Comparison of ENCODE assay signal across 9 cellular contexts in the genomic region with DNA sequence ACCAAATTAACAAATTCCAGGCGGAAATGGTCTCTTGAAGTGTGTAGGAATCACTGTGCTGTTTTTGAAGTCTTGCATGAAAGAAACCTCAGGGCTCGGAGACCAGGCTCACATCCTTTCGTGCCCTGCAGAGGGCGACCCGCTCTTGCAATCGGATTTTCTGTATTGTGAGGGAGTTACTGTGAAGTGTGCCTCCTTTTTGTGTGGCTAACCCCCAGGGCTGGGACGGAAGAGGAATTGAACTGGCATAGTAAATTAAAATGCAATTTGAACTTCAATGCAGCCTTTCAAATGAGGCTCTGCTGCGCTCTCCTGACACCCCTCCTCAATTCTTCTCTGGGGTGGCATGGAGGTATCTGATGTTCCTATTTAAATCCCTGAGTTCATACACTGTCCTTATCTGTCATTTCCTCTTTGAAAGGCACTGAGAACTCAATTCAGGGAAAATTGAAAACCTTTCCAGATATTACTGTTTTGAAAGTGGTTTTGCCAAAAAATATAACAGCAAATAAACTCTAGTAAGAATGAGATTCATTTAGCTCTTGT. TPM values are rescaled to one million over a fixed set of nuclear protein-coding genes. Genes with fewer than 3 reads are reported as not detected.
DNase-seq lines count a peak whose midpoint lies in the region; ATAC-seq, FAIRE-seq and TF ChIP-seq lines count a peak whose summit lies in the region.
"Had no signal": no experiment of that assay in that cellular context is flagged by ENCODE, and none has a peak within 500 bp of the region (broad histone marks: within the 10 kb centered on the region; RNA-seq: fewer than 3 reads in every experiment).

No MANE protein-coding gene starts in this region.

- DNase-seq in GM12864 (ENCODE audit: low read depth) (no peak), NCI-H146 (lab: John Stamatoyannopoulos, UW) (peak; percentile 63), T-helper 9 cell (peak; percentile 34), astrocyte of the spinal cord (ENCODE audit: low read depth, low spot score) (peak; percentile 56), kidney (no peak)
- peak; percentile 35 for DNase-seq in stimulated activated CD8-positive, alpha-beta memory T cell treated with anti-CD3 and anti-CD28 coated beads, Interleukin-12 subunit alpha, Interleukin-12 subunit beta, amount 100 ng/mL, for 1 hour (ENCODE audit: low read depth)

- H3K36me3 ChIP-seq in kidney (ENCODE audit: control insufficient read depth in 1 of 2, insufficient read depth in 2 of 2, low read length in 2 of 2), result no peaks in the 10 kb centered on the region

- intact Hi-C loops in kidney (cut with DNase I), result no loop called here

- FAIRE-seq in kidney (lab: Jason Lieb, UNC), result no peak
- FAIRE-seq: frontal cortex had no signal

- TF ChIP-seq CTCF in GM12864 (IDR thresholded peaks at IDR 0.05; ENCODE audit: low read depth, low read length, missing control alignments) (peak; percentile 71), astrocyte of the spinal cord (IDR thresholded peaks at IDR 0.05; ENCODE audit: low read depth, low read length) (peak; percentile 86), kidney (IDR thresholded peaks at IDR 0.05; ENCODE audit: borderline replicate concordance, extremely low read depth, insufficient read depth) (peak; percentile 47)

- no peak overlapping the region for H3K27ac ChIP-seq in kidney (ENCODE audit: low read depth in 2 of 2, low read length in 2 of 2)

- in situ Hi-C loops in astrocyte of the spinal cord (cut with HindIII; ENCODE audit: low sequenced_read_pairs), result no loop called here

- H3K4me3 ChIP-seq in GM12864 (ENCODE audit: low read depth, low read length) (no peak overlapping the region), astrocyte of the spinal cord (ENCODE audit: low read depth, low read length) (no peak overlapping the region), kidney (ENCODE audit: low read length in 2 of 2) (no peak overlapping the region)

- ATAC-seq in HG02870 (IDR thresholded peaks at IDR 0.05; ENCODE audit: unreplicated experiment), result no peak
- no peak for ATAC-seq in HG02678 (IDR thresholded peaks at IDR 0.05; ENCODE audit: unreplicated experiment)

- no peak overlapping the region for H3K9ac ChIP-seq in kidney (ENCODE audit: low read length in 2 of 2)

- no peaks in the 10 kb centered on the region for H3K4me1 ChIP-seq in kidney (ENCODE audit: control insufficient read depth in 1 of 2, insufficient read depth in 1 of 2, low read depth in 1 of 2, low read length in 2 of 2)

- no peaks in the 10 kb centered on the region for H3K9me3 ChIP-seq in kidney (ENCODE audit: control insufficient read depth in 1 of 2, low read length in 2 of 2)

RNA-seq across cellular contexts. Expression of a gene that starts 51.5 kb away (rescaled TPM):
- total RNA-seq in kidney, result 2.3 TPM
- polyA plus RNA-seq in kidney (ENCODE audit: insufficient read depth, low read depth, low replicate concordance), result 0.56 TPM

Comparison
In these comparisons a context has a peak if more than half of its experiments do, and no peak if none do; other contexts are left out.
1. DNase-seq: peak in NCI-H146 (single experiment), T-helper 9 cell (single experiment), astrocyte of the spinal cord (single experiment) and stimulated activated CD8-positive, alpha-beta memory T cell treated with anti-CD3 and anti-CD28 coated beads, Interleukin-12 subunit alpha, Interleukin-12 subunit beta, amount 100 ng/mL, for 1 hour (single experiment); none in GM12864 (single experiment) and kidney (single experiment).
2. Peak in every context shown above with its lines, with median percentiles within 50 percentile points of each other: CTCF ChIP-seq.